In the genomic region with DNA sequence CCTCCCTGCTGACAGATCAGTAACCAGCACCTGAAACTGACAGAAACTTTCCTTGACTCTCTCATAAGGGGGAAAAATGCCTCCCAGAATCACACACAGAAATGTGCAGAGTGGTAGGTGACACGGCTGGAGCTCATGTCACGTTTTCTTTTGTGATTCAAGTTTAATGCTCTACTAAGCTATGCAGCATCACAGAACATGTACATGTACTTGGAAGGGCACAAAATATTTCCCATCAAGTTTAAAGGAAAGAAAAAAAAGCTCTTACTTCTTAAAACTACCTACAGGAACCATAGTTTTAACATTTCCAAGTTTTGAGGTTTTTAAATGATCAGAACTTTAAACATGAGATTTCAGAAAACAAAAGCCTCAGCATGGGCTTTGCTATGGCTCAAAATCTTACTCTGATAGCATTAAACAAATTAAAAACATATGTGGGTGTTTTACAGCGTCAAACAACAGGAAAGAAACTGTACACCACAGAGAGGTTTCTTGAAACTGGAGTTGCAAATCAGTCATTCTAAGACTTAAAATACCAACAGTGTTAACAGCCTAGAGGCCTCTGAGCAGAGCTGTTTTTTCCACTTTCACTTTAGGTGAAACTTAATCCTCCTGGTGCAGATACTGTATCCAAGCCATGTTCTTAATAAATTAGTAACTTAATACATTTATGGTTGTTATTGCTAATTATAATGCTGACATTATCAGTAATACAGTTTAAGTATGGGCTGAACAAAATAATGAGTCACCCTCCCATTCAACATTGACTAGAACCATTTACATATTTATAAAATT, we compare ENCODE assay signal across 8 cellular contexts. TPM values are rescaled to one million over a fixed set of nuclear protein-coding genes. Genes with fewer than 3 reads are reported as not detected.
DNase-seq lines count a peak whose midpoint lies in the region; ATAC-seq, FAIRE-seq and TF ChIP-seq lines count a peak whose summit lies in the region.

No MANE protein-coding gene starts in this region.

- peak overlapping the region; percentile 87 to 94 for H3K27ac Mint-ChIP-seq in natural killer cell
- no peak overlapping the region for H3K27ac Mint-ChIP-seq in glutamatergic neuron (ENCODE audit: unreplicated experiment)
- no peak overlapping the region for H3K27ac Mint-ChIP-seq in progenitor cell of endocrine pancreas

- peak overlapping the region; percentile 13 for H3K4me3 ChIP-seq in Jurkat, Clone E6-1 (ENCODE audit: low read length)
- peak overlapping the region in 1 of 2 donors; percentile 33 for H3K4me3 ChIP-seq in cardiac fibroblast (replicated peaks in 1 of 2; ENCODE audit: low read depth in 2 of 2, low read length in 2 of 2)

- FAIRE-seq in GM12891 (lab: Jason Lieb, UNC) = peak; percentile 83

- H3K36me3 Mint-ChIP-seq in natural killer cell (no peaks in the 10 kb centered on the region), glutamatergic neuron (ENCODE audit: unreplicated experiment) (peaks cover 5% of the 10 kb centered on the region), progenitor cell of endocrine pancreas (ENCODE audit: insufficient read depth) (peaks cover 19% of the 10 kb centered on the region)

- H3K27me3 Mint-ChIP-seq in natural killer cell (ENCODE audit: low read depth in 2 of 2) (no peaks in the 10 kb centered on the region), glutamatergic neuron (ENCODE audit: unreplicated experiment) (peaks cover 2% of the 10 kb centered on the region), progenitor cell of endocrine pancreas (no peaks in the 10 kb centered on the region)

- no peak for DNase-seq in GM12891 (ENCODE audit: insufficient read length, low spot score)
- peak; percentile 72 for DNase-seq in Jurkat, Clone E6-1 (ENCODE audit: low read depth, low spot score)
- peak; percentile 80 to 91 for DNase-seq in cardiac fibroblast (ENCODE audit: low read depth in 2 of 2)
- DNase-seq in natural killer cell = no peak
- DNase-seq in midbrain (lab: John Stamatoyannopoulos, UW) = no peak
- DNase-seq in glutamatergic neuron = no peak
- no peak for DNase-seq in progenitor cell of endocrine pancreas (ENCODE audit: low spot score, unreplicated experiment)

- TF ChIP-seq POLR2A in GM12891 (IDR thresholded peaks at IDR 0.05; ENCODE audit: low read depth, low read length) = no peak

- ATAC-seq in GM21576 (IDR thresholded peaks at IDR 0.05; ENCODE audit: unreplicated experiment) = peak; percentile 65
- peak; percentile 29 to 71 (median 64) for ATAC-seq in natural killer cell

- intact Hi-C loops in natural killer cell (cut with micrococcal nuclease) = loop anchor here (1.0 to 10.0 kb wide), 4 partner anchors 10 to 542 kb away; no protein-coding TSS in a partner anchor

- H3K9me3 Mint-ChIP-seq in natural killer cell = no peaks in the 10 kb centered on the region
- peaks cover 6% of the 10 kb centered on the region for H3K9me3 Mint-ChIP-seq in glutamatergic neuron (ENCODE audit: unreplicated experiment)
- H3K9me3 Mint-ChIP-seq in progenitor cell of endocrine pancreas (ENCODE audit: low read depth) = no peaks in the 10 kb centered on the region

- H3K4me1 Mint-ChIP-seq in natural killer cell (peaks cover 92 to 99% of the 10 kb centered on the region in 2 donors), glutamatergic neuron (ENCODE audit: low read depth, unreplicated experiment) (peaks cover 56% of the 10 kb centered on the region), progenitor cell of endocrine pancreas (ENCODE audit: low read depth) (peaks cover 20% of the 10 kb centered on the region)

- H3K4me3 Mint-ChIP-seq in natural killer cell (peak overlapping the region; percentile 79), glutamatergic neuron (ENCODE audit: unreplicated experiment) (no peak overlapping the region), progenitor cell of endocrine pancreas (ENCODE audit: low read depth) (no peak overlapping the region)

- no peak for TF ChIP-seq CTCF in cardiac fibroblast (IDR thresholded peaks at IDR 0.05; ENCODE audit: low read depth, low read length)
- TF ChIP-seq CTCF in natural killer cell (IDR thresholded peaks at IDR 0.05) = no peak
- no peak for TF ChIP-seq CTCF in glutamatergic neuron (IDR thresholded peaks at IDR 0.05; ENCODE audit: partially characterized antibody, unreplicated experiment)
- no peak for TF ChIP-seq CTCF in progenitor cell of endocrine pancreas (IDR thresholded peaks at IDR 0.05; ENCODE audit: unreplicated experiment)

TF ChIP-seq in GM12891, 5 proteins besides CTCF, POLR2A, EP300 and RAD21:
- TF ChIP-seq POLR2AphosphoS5 (IDR thresholded peaks at IDR 0.05; ENCODE audit: low read depth, low read length) (peak; percentile 36; the same call in 1 of the 2 replicates), SPI1 (IDR thresholded peaks at IDR 0.05; ENCODE audit: low read depth, low read length) (no peak), PAX5 (IDR thresholded peaks at IDR 0.05; ENCODE audit: insufficient read depth, low read length, severe bottlenecking) (no peak)

RNA-seq across cellular contexts. Expression of a gene that starts 30.1 kb away (rescaled TPM):
- 16.8 TPM for polyA plus RNA-seq in GM12891 (2012; ENCODE audit: low read depth, missing spikeins)
- 30.6 TPM for polyA plus RNA-seq in Jurkat, Clone E6-1 (2012; ENCODE audit: insufficient read depth, insufficient read length)
- total RNA-seq in natural killer cell = 100 to 1,000 TPM; 183 to 344 (median 325) TPM
- 82.6 TPM for total RNA-seq in glutamatergic neuron (ENCODE audit: unreplicated experiment)
- total RNA-seq in progenitor cell of endocrine pancreas = 38.4 and 39.0 TPM in 2 replicates

Comparison
In these comparisons a context has a peak if more than half of its experiments do, and no peak if none do; other contexts are left out.
1. DNase-seq: peak in Jurkat, Clone E6-1 (single experiment) and cardiac fibroblast (2 of 2); none in GM12891 (single experiment), natural killer cell (single experiment), midbrain (single experiment), glutamatergic neuron (single experiment) and progenitor cell of endocrine pancreas (single experiment).
2. H3K27ac Mint-ChIP-seq: peak in natural killer cell (2 of 2); none in glutamatergic neuron (single experiment) and progenitor cell of endocrine pancreas (single experiment).